22 cellular contexts compared by ENCODE assay signal in the genomic region with DNA sequence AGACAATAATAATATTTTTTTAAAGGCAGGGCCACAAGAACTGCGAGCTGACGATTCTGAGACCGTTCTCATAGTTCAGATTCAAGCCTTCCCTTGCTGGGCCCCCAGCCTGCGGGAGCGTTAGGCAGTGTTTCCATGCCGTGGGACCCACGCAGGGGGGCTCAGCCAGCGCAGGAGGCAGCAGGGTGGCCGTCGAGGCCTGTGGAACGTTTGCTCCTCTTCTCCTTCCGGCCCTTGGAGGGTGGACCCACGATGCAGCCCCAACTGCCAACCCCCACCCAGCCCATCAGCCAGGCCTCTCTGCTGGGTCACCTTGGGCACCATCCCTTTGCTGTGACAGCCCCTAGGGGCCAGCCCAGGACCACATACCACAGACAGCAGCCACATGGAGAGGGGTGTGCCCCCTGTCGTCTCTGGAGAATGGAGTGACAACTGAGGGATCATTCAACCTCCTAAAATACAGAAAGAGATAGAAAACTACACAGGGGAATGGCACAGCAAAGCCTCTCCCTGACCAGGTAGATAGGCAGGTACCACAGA. TPM values are rescaled to one million over a fixed set of nuclear protein-coding genes. Genes with fewer than 3 reads are reported as not detected.
DNase-seq lines count a peak whose midpoint lies in the region; TF ChIP-seq lines count a peak whose summit lies in the region.
"Had no signal": no experiment of that assay in that cellular context is flagged by ENCODE, and none has a peak within 500 bp of the region (broad histone marks: within the 10 kb centered on the region; RNA-seq: fewer than 3 reads in every experiment).

No MANE protein-coding gene starts in this region.

- H4K20me1 ChIP-seq in PC-9 (ENCODE audit: insufficient read depth): no peaks in the 10 kb centered on the region

- H3K4me3 Mint-ChIP-seq in activated naive CD4-positive, alpha-beta T cell treated with anti-CD3 and anti-CD28 coated beads, Interleukin-2, amount 10 ng/mL, durations not matched to agents 7 days and 5 days: no peak overlapping the region
- H3K4me3 Mint-ChIP-seq in endodermal cell: no peak overlapping the region
- H3K4me3 Mint-ChIP-seq: CD8-positive, alpha-beta memory T cell had no signal

- H3K27me3 ChIP-seq in endodermal cell (ENCODE audit: control insufficient read depth, insufficient read depth, low read length, poor library complexity, severe bottlenecking) (no peaks in the 10 kb centered on the region), left ventricle myocardium inferior (ENCODE audit: low read depth) (no peaks in the 10 kb centered on the region), suprapubic skin (no peaks in the 10 kb centered on the region), PC-9 (ENCODE audit: insufficient read depth, low read depth) (no peaks in the 10 kb centered on the region)

- no peaks in the 10 kb centered on the region for H3K9me2 ChIP-seq in PC-9 (ENCODE audit: insufficient read depth)

- WGBS in endodermal cell (ENCODE audit: insufficient coverage in 1 of 2, insufficient read length in 1 of 2), 2 experiments: 86 to 94% methylated on average over 12 to 14 of the region's 14 CpGs
- 86% methylated on average over 12 of the region's 14 CpGs for WGBS in suprapubic skin

- no peak for TF ChIP-seq POLR2A in suprapubic skin (IDR thresholded peaks at IDR 0.05)

- H3K9ac ChIP-seq in endodermal cell (ENCODE audit: extremely low read depth, low read length, poor library complexity, severe bottlenecking): no peak overlapping the region
- H3K9ac ChIP-seq: KMS-11 had no signal

- CTCF ChIA-PET in activated naive CD4-positive, alpha-beta T cell treated with anti-CD3 and anti-CD28 coated beads, Interleukin-2, amount 10 ng/mL, durations not matched to agents 7 days and 5 days (lab: Charles Lee): no interaction called here
- CTCF ChIA-PET in PC-9 (lab: Charles Lee): no interaction called here

- intact Hi-C loops in left ventricle myocardium inferior (cut with micrococcal nuclease): no loop called here
- intact Hi-C loops in PC-9 (cut with micrococcal nuclease; ENCODE audit: unreplicated experiment): no loop called here

- H3K9me3 ChIP-seq in endodermal cell (ENCODE audit: control insufficient read depth, low read length) (no peaks in the 10 kb centered on the region), left ventricle myocardium inferior (replicated peaks) (no peaks in the 10 kb centered on the region), suprapubic skin (no peaks in the 10 kb centered on the region), PC-9 (ENCODE audit: insufficient read depth, low read depth) (no peaks in the 10 kb centered on the region)

- peak; percentile 21 for TF ChIP-seq CTCF in endodermal cell (conservative IDR thresholded peaks at IDR 0.05)
- TF ChIP-seq CTCF in left ventricle myocardium inferior (IDR thresholded peaks at IDR 0.05; ENCODE audit: borderline replicate concordance): no peak
- TF ChIP-seq CTCF in suprapubic skin (IDR thresholded peaks at IDR 0.05): no peak
- TF ChIP-seq CTCF in PC-9 (conservative IDR thresholded peaks at IDR 0.05): no peak

- H3K79me2 ChIP-seq in PC-9 (ENCODE audit: low read depth): no peaks in the 10 kb centered on the region

- H3K27me3 Mint-ChIP-seq in activated naive CD4-positive, alpha-beta T cell treated with anti-CD3 and anti-CD28 coated beads, Interleukin-2, amount 10 ng/mL, durations not matched to agents 7 days and 5 days: no peaks in the 10 kb centered on the region
- no peaks in the 10 kb centered on the region for H3K27me3 Mint-ChIP-seq in endodermal cell (ENCODE audit: insufficient read depth)
- H3K27me3 Mint-ChIP-seq: CD8-positive, alpha-beta memory T cell had no signal

- no peak for TF ChIP-seq EP300 in suprapubic skin (IDR thresholded peaks at IDR 0.05)

- H3K4me2 ChIP-seq in PC-9: no peak overlapping the region
- H3K4me2 ChIP-seq: KMS-11 had no signal

- peak overlapping the region; percentile 37 for H3K27ac Mint-ChIP-seq in activated naive CD4-positive, alpha-beta T cell treated with anti-CD3 and anti-CD28 coated beads, Interleukin-2, amount 10 ng/mL, durations not matched to agents 7 days and 5 days
- H3K27ac Mint-ChIP-seq in endodermal cell: no peak overlapping the region

- DNase-seq in activated naive CD4-positive, alpha-beta T cell treated with anti-CD3 and anti-CD28 coated beads, Interleukin-2, amount 10 ng/mL, durations not matched to agents 7 days and 5 days: no peak
- DNase-seq in activated naive CD4-positive, alpha-beta T cell treated with anti-CD3 and anti-CD28 coated beads, Interleukin-2, amount 50 U/mL, for 16 hours: no peak
- DNase-seq in endodermal cell (no peak), left ventricle myocardium inferior (no peak), suprapubic skin (ENCODE audit: low spot score in 2 of 2) (no peak), PC-9 (no peak), NCI-H146 (lab: John Stamatoyannopoulos, UW) (no peak)
- DNase-seq: 8988T; AML-193; Calu3; CD8-positive, alpha-beta memory T cell; GDM1; GOT3; MV-4-11; NCI-H1105 treated with DMSO at 0.1 percent for 48 hours; NCI-H1694; NCI-H2081 treated with DMSO at 0.1 percent for 48 hours; NCI-H446 treated with DMSO at 0.1 percent for 48 hours; NCI-H526 treated with DMSO at 0.1 percent for 48 hours; SHP77 treated with DMSO at 0.1 percent for 48 hours had no signal

- no TSS peak for BruUV-seq in PC-9 (replicated peaks; lab: Mats Ljungman, UMichigan)

- H3K4me3 ChIP-seq in endodermal cell (ENCODE audit: low read length) (no peak overlapping the region), left ventricle myocardium inferior (no peak overlapping the region), suprapubic skin (no peak overlapping the region), PC-9 (no peak overlapping the region)

- no peaks in the 10 kb centered on the region for H3K4me1 Mint-ChIP-seq in activated naive CD4-positive, alpha-beta T cell treated with anti-CD3 and anti-CD28 coated beads, Interleukin-2, amount 10 ng/mL, durations not matched to agents 7 days and 5 days
- peaks cover 3% of the 10 kb centered on the region for H3K4me1 Mint-ChIP-seq in endodermal cell
- H3K4me1 Mint-ChIP-seq: CD8-positive, alpha-beta memory T cell had no signal

- peaks cover 16% of the 10 kb centered on the region for H3K36me3 Mint-ChIP-seq in activated naive CD4-positive, alpha-beta T cell treated with anti-CD3 and anti-CD28 coated beads, Interleukin-2, amount 10 ng/mL, durations not matched to agents 7 days and 5 days
- peaks cover 50% of the 10 kb centered on the region for H3K36me3 Mint-ChIP-seq in endodermal cell (ENCODE audit: low read depth)

- H3F3A ChIP-seq in PC-9 (ENCODE audit: insufficient read depth, low read depth): no peaks in the 10 kb centered on the region

- H3K36me3 ChIP-seq in endodermal cell (ENCODE audit: control insufficient read depth, insufficient read depth, low read length): peaks cover 45% of the 10 kb centered on the region
- H3K36me3 ChIP-seq in left ventricle myocardium inferior: peaks cover 85% of the 10 kb centered on the region
- peaks cover 91% of the 10 kb centered on the region for H3K36me3 ChIP-seq in suprapubic skin
- no peaks in the 10 kb centered on the region for H3K36me3 ChIP-seq in PC-9 (ENCODE audit: low read depth)

- H3K4me1 ChIP-seq in endodermal cell (ENCODE audit: control insufficient read depth, insufficient read depth, low read length): no peaks in the 10 kb centered on the region
- peaks cover 19% of the 10 kb centered on the region for H3K4me1 ChIP-seq in left ventricle myocardium inferior
- H3K4me1 ChIP-seq in suprapubic skin: no peaks in the 10 kb centered on the region
- H3K4me1 ChIP-seq in PC-9 (replicated peaks; ENCODE audit: insufficient read depth): no peaks in the 10 kb centered on the region

- no peaks in the 10 kb centered on the region for H3K9me3 Mint-ChIP-seq in activated naive CD4-positive, alpha-beta T cell treated with anti-CD3 and anti-CD28 coated beads, Interleukin-2, amount 10 ng/mL, durations not matched to agents 7 days and 5 days
- H3K9me3 Mint-ChIP-seq in endodermal cell: no peaks in the 10 kb centered on the region
- H3K9me3 Mint-ChIP-seq: CD8-positive, alpha-beta memory T cell had no signal

- no peak overlapping the region for H3K27ac ChIP-seq in endodermal cell (ENCODE audit: low read depth, low read length)
- peak overlapping the region; percentile 71 for H3K27ac ChIP-seq in left ventricle myocardium inferior (replicated peaks)
- no peak overlapping the region for H3K27ac ChIP-seq in suprapubic skin
- no peak overlapping the region for H3K27ac ChIP-seq in PC-9
- H3K27ac ChIP-seq: C4-2B, KMS-11 had no signal

- no peak overlapping the region for H2AFZ ChIP-seq in PC-9

- POLR2A ChIA-PET in PC-9 (lab: Charles Lee; ENCODE audit: unreplicated experiment): no interaction called here

RNA-seq across cellular contexts. Expression of gene PDCD5, which starts 46.8 kb away (rescaled TPM):
- total RNA-seq in endodermal cell: 100 to 1,000 TPM; 100 to 102 TPM
- polyA plus RNA-seq in endodermal cell (2013, experiment 1 of 2): 107 TPM
- polyA plus RNA-seq in endodermal cell (2013, experiment 2 of 2): 111 TPM
- 110 TPM for total RNA-seq in left ventricle myocardium inferior
- total RNA-seq in suprapubic skin: 10 to 100 TPM; 60.1 to 93.0 (median 68.3) TPM
- total RNA-seq in PC-9 (2021): 84.4 and 127 TPM in 2 replicates

RNA-seq across cellular contexts. Expression of gene ANKRD27, which starts 47.2 kb away (rescaled TPM):
- 10 to 100 TPM; 35.1 to 35.9 TPM for total RNA-seq in endodermal cell
- 22.0 TPM for polyA plus RNA-seq in endodermal cell (2013, experiment 1 of 2)
- polyA plus RNA-seq in endodermal cell (2013, experiment 2 of 2): 20.3 TPM
- 18.0 TPM for total RNA-seq in left ventricle myocardium inferior
- total RNA-seq in suprapubic skin: 10 to 100 TPM; 26.4 to 36.2 (median 30.8) TPM
- 55.5 and 59.6 TPM in 2 replicates for total RNA-seq in PC-9 (2021)

RNA-seq across cellular contexts. Expression of gene RGS9BP, which starts 47.9 kb away (rescaled TPM):
- total RNA-seq in endodermal cell: not detected
- polyA plus RNA-seq in endodermal cell (2013, experiment 1 of 2): 0.11 TPM
- 0.08 TPM for polyA plus RNA-seq in endodermal cell (2013, experiment 2 of 2)
- total RNA-seq in left ventricle myocardium inferior: 8.6 TPM
- 1 to 10 TPM in 2 of 4 donors, under 1 TPM in 2; 0.72 to 3.8 (median 1.3) TPM for total RNA-seq in suprapubic skin
- total RNA-seq in PC-9 (2021): 0.85 and 1.1 TPM in 2 replicates
